ENCODE assay signal across 18 cellular contexts in genomic region chr1:162922196-162922595, GRCh38.
A peak's percentile ranks its signal among the peaks of the same experiment; 100 is the strongest.
DNase-seq lines count a peak whose midpoint lies in the region; ATAC-seq and TF ChIP-seq lines count a peak whose summit lies in the region.
"Had no signal": no experiment of that assay in that cellular context is flagged by ENCODE, and none has a peak within 500 bp of the region (broad histone marks: within the 10 kb centered on the region; RNA-seq: fewer than 3 reads in every experiment).

No MANE protein-coding gene starts in this region.

- H3K4me3 ChIP-seq in DND-41 (ENCODE audit: low read depth in 1 of 2, low read length in 2 of 2) (no peak overlapping the region), aorta (ENCODE audit: low read length in 2 of 2) (no peak overlapping the region)
- H3K4me3 ChIP-seq: hepatocyte, spleen had no signal

- H3K4me2 ChIP-seq in DND-41 (ENCODE audit: insufficient read depth, low read length): no peak overlapping the region
- H3K4me2 ChIP-seq: hepatocyte had no signal

- H2AFZ ChIP-seq in DND-41 (ENCODE audit: low read depth, low read length): no peak overlapping the region
- H2AFZ ChIP-seq: hepatocyte had no signal

- intact Hi-C loops in aorta (cut with DNase I): no loop called here

- WGBS in aorta, 2 donors: 84 to 88% methylated on average over 2 of the region's 2 CpGs

- H3K79me2 ChIP-seq in DND-41 (ENCODE audit: insufficient read depth, low read length): no peaks in the 10 kb centered on the region
- H3K79me2 ChIP-seq: hepatocyte had no signal

- TF ChIP-seq CTCF in DND-41 (IDR thresholded peaks at IDR 0.05; ENCODE audit: borderline replicate concordance, extremely low read depth, low read length, poor library complexity, severe bottlenecking): no peak

- H3K9me3 ChIP-seq in DND-41 (ENCODE audit: insufficient read depth, low read length, severe bottlenecking): no peaks in the 10 kb centered on the region
- H3K9me3 ChIP-seq in aorta (ENCODE audit: control insufficient read depth, low read length): no peaks in the 10 kb centered on the region
- H3K9me3 ChIP-seq: spleen had no signal

- H3K4me1 ChIP-seq in DND-41 (ENCODE audit: insufficient read depth, low read length) (peaks cover 14% of the 10 kb centered on the region; the same call in 1 of the 2 replicates), aorta (ENCODE audit: control insufficient read depth in 1 of 2, insufficient read depth in 2 of 2, low read length in 2 of 2) (no peaks in the 10 kb centered on the region)
- H3K4me1 ChIP-seq: spleen had no signal

- no peaks in the 10 kb centered on the region for H3K36me3 ChIP-seq in DND-41 (ENCODE audit: insufficient read depth, low read length)
- H3K36me3 ChIP-seq in aorta (ENCODE audit: control insufficient read depth in 1 of 2, insufficient read depth in 2 of 2, low read length in 1 of 2): no peaks in the 10 kb centered on the region
- H3K36me3 ChIP-seq: spleen had no signal

- H3K27me3 ChIP-seq in DND-41 (ENCODE audit: insufficient read depth, low read length, poor library complexity): no peaks in the 10 kb centered on the region
- H3K27me3 ChIP-seq in aorta (ENCODE audit: control insufficient read depth in 1 of 2, insufficient read depth in 2 of 2, low read length in 1 of 2): no peaks in the 10 kb centered on the region
- H3K27me3 ChIP-seq: hepatocyte had no signal

- no peak overlapping the region for H3K27ac ChIP-seq in DND-41 (ENCODE audit: low read length)
- H3K27ac ChIP-seq in aorta (ENCODE audit: low read depth in 1 of 2, low read length in 2 of 2): no peak overlapping the region
- H3K27ac ChIP-seq: hepatocyte, spleen had no signal

- DNase-seq in AG20443 (ENCODE audit: low spot score): peak; percentile 37
- DNase-seq in DND-41: peak; percentile 43
- peak; percentile 28 for DNase-seq in NCI-H774 (lab: John Stamatoyannopoulos, UW)
- DNase-seq in fibroblast of peridontal ligament (ENCODE audit: extremely low read depth): peak; percentile 34
- no peak for DNase-seq in aorta
- DNase-seq in NCI-H1105 treated with DMSO at 0.1 percent for 48 hours (lab: John Stamatoyannopoulos, UW): no peak
- no peak for DNase-seq in T-helper 9 cell
- DNase-seq: C1 segment of cervical spinal cord; caudate nucleus; effector CD4-positive, alpha-beta T cell; HFFc6; Karpas-422; NCI-H1694 treated with DMSO at 0.1 percent for 48 hours; NCI-H82; Right ventricle myocardium superior; spleen had no signal

- H4K20me1 ChIP-seq in DND-41 (ENCODE audit: insufficient read depth, low read length): no peaks in the 10 kb centered on the region

- ATAC-seq in DND-41 (ENCODE audit: insufficient read depth, low read depth) (peak; percentile 90), aorta (ENCODE audit: low FRiP score) (no peak)
- ATAC-seq: WTC11 had no signal

- H3K9ac ChIP-seq in DND-41 (ENCODE audit: low read depth, low read length): no peak overlapping the region

Comparison
In these comparisons a context has a peak if more than half of its experiments do, and no peak if none do; other contexts are left out.
1. DNase-seq: peak in AG20443 (single experiment), DND-41 (single experiment), NCI-H774 (single experiment) and fibroblast of peridontal ligament (single experiment); none in aorta (0 of 2), NCI-H1105 treated with DMSO at 0.1 percent for 48 hours (single experiment) and T-helper 9 cell (single experiment).